28 cellular contexts compared by ENCODE assay signal in the genomic region with DNA sequence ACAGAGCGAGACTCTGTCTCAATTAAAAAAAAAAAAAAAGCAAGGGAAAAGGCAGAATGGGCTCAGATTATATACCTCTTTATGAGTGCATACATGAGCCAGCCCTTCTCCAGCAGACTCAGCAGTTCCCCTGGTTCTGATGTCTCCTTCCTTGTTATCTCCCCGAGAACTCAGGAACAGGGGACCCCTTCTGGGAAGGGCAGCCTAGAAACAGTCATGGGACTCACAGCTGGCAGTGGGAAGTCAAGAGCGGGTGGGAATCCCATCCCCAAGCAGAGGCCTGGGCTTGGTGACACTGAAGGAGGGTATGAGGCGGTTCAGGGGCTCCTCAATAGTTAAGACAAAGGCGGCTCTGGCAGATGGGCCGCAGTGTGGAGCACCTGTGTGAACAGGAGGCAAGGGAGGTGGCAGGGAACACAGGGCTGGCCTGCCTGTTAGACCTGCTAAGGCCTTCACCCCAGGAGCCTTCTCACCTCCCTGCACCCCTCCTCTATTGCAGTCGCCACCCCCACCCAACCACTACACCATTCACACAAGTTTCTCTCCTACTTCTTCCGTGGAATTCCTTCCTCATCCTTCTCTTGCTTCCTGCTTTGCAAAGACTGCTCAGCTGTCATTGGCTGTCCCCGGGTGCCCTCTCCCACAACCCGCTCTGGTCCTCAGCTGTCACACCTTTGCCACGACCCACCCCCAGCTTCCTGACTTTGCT. TPM values are rescaled to one million over a fixed set of nuclear protein-coding genes. Genes with fewer than 3 reads are reported as not detected.
"Had no signal": no experiment of that assay in that cellular context is flagged by ENCODE, and none has a peak within 500 bp of the region (broad histone marks: within the 10 kb centered on the region; RNA-seq: fewer than 3 reads in every experiment).

No MANE protein-coding gene starts in this region.

- H3K36me3 ChIP-seq: colonic mucosa, gastrocnemius medialis, left ventricle myocardium inferior, pancreas, sigmoid colon, stomach, thyroid gland had no signal

- H3K4me3 ChIP-seq: colonic mucosa, gastrocnemius medialis, left ventricle myocardium inferior, lung, mucosa of descending colon, pancreas, psoas muscle, sigmoid colon, stomach, thyroid gland had no signal

- H3K27ac Mint-ChIP-seq: activated CD4-positive, alpha-beta memory T cell treated with anti-CD3 and anti-CD28 coated beads, Interleukin-2, amount 10 ng/mL, durations not matched to agents 7 days and 5 days; activated CD4-positive, alpha-beta T cell treated with anti-CD3 and anti-CD28 coated beads, Interleukin-2, amount 10 ng/mL, durations not matched to agents 7 days and 5 days; activated naive CD4-positive, alpha-beta T cell treated with anti-CD3 and anti-CD28 coated beads, Interleukin-2, amount 50 U/mL, for 24 hours; activated T-cell treated with anti-CD3 and anti-CD28 coated beads, Interleukin-2, amount 50 U/mL, for 24 hours; natural killer cell treated with Interleukin-12 subunit alpha and Interleukin-12 subunit beta and Interleukin-15 and Interleukin-18, amount 100 ng/mL, for 72 hours; stimulated activated naive B cell treated with anti-CD40 and anti-IgM and Interleukin-4, amounts not matched to agents 10 μg/mL and 1 μg/mL and 100 μg/mL, for 72 hours; T-helper 1 cell treated with Interleukin-12 subunit alpha and Interleukin-12 subunit beta and Interleukin-4 antibody, amounts not matched to agents 30 μg/mL and 1 μg/mL, for 36 hours had no signal

- H3K4me1 Mint-ChIP-seq: activated CD4-positive, alpha-beta memory T cell treated with anti-CD3 and anti-CD28 coated beads, Interleukin-2, amount 10 ng/mL, durations not matched to agents 7 days and 5 days; activated CD4-positive, alpha-beta T cell treated with anti-CD3 and anti-CD28 coated beads, Interleukin-2, amount 10 ng/mL, durations not matched to agents 7 days and 5 days; activated naive CD4-positive, alpha-beta T cell treated with anti-CD3 and anti-CD28 coated beads, Interleukin-2, amount 50 U/mL, for 24 hours had no signal

- H3K4me3 Mint-ChIP-seq: activated CD4-positive, alpha-beta memory T cell treated with anti-CD3 and anti-CD28 coated beads, Interleukin-2, amount 10 ng/mL, durations not matched to agents 7 days and 5 days; activated CD4-positive, alpha-beta T cell treated with anti-CD3 and anti-CD28 coated beads, Interleukin-2, amount 10 ng/mL, durations not matched to agents 7 days and 5 days; activated naive CD4-positive, alpha-beta T cell treated with anti-CD3 and anti-CD28 coated beads, Interleukin-2, amount 50 U/mL, for 24 hours; activated T-cell treated with anti-CD3 and anti-CD28 coated beads, Interleukin-2, amount 50 U/mL, for 24 hours; central memory CD8-positive, alpha-beta T cell; natural killer cell treated with Interleukin-12 subunit alpha and Interleukin-12 subunit beta and Interleukin-15 and Interleukin-18, amount 100 ng/mL, for 72 hours; stimulated activated naive B cell treated with anti-CD40 and anti-IgM and Interleukin-4, amounts not matched to agents 10 μg/mL and 1 μg/mL and 100 μg/mL, for 72 hours; T-helper 1 cell treated with Interleukin-12 subunit alpha and Interleukin-12 subunit beta and Interleukin-4 antibody, amounts not matched to agents 30 μg/mL and 1 μg/mL, for 36 hours had no signal

- H3K36me3 Mint-ChIP-seq: natural killer cell treated with Interleukin-12 subunit alpha and Interleukin-12 subunit beta and Interleukin-15 and Interleukin-18, amount 100 ng/mL, for 72 hours had no signal

- H3K4me1 ChIP-seq: colonic mucosa, gastrocnemius medialis, left ventricle myocardium inferior, pancreas, psoas muscle, sigmoid colon, thyroid gland had no signal

- H3K27me3 ChIP-seq: colonic mucosa, gastrocnemius medialis, pancreas, sigmoid colon, thyroid gland had no signal

- DNase-seq: activated CD4-positive, alpha-beta memory T cell treated with anti-CD3 and anti-CD28 coated beads, Interleukin-2, amount 10 ng/mL, durations not matched to agents 7 days and 5 days; activated CD4-positive, alpha-beta T cell treated with anti-CD3 and anti-CD28 coated beads for 1 hour; activated CD4-positive, alpha-beta T cell treated with anti-CD3 and anti-CD28 coated beads, Interleukin-2, amount 10 ng/mL, durations not matched to agents 7 days and 5 days; activated CD8-positive, alpha-beta memory T cell treated with anti-CD3 and anti-CD28 coated beads, Interleukin-2, amount 50 U/mL, for 48 hours; activated T-cell treated with anti-CD3 and anti-CD28 coated beads, Interleukin-2, amount 50 U/mL, for 24 hours; colonic mucosa; effector CD8-positive, alpha-beta T cell; erythroblast; gastrocnemius medialis; glutamatergic neuron; islet precursor cell; left ventricle myocardium inferior; mucosa of descending colon; pancreas; psoas muscle; sigmoid colon; small intestine; stimulated activated CD4-positive, alpha-beta T cell treated with anti-CD3 and anti-CD28 coated beads, Interleukin-4, amount 100 ng/mL, for 24 hours; stimulated activated naive B cell treated with anti-CD40 and anti-IgM and Interleukin-4, amounts not matched to agents 10 μg/mL and 1 μg/mL and 100 μg/mL, for 72 hours; stomach; T-helper 9 cell; thyroid gland had no signal

- H3K9me3 ChIP-seq: colonic mucosa, gastrocnemius medialis, mucosa of descending colon, pancreas, sigmoid colon, thyroid gland had no signal

- H3K9me3 Mint-ChIP-seq: activated naive CD4-positive, alpha-beta T cell treated with anti-CD3 and anti-CD28 coated beads, Interleukin-2, amount 50 U/mL, for 24 hours; activated T-cell treated with anti-CD3 and anti-CD28 coated beads, Interleukin-2, amount 50 U/mL, for 24 hours; central memory CD8-positive, alpha-beta T cell; natural killer cell treated with Interleukin-12 subunit alpha and Interleukin-12 subunit beta and Interleukin-15 and Interleukin-18, amount 100 ng/mL, for 72 hours had no signal

- H3K27ac ChIP-seq: colonic mucosa, gastrocnemius medialis, left ventricle myocardium inferior, pancreas, psoas muscle, sigmoid colon, stomach, thyroid gland had no signal

RNA-seq across cellular contexts. Expression of a gene that starts 29.7 kb away (rescaled TPM):
- total RNA-seq: activated CD4-positive, alpha-beta memory T cell treated with anti-CD3 and anti-CD28 coated beads, Interleukin-2, amount 10 ng/mL, durations not matched to agents 7 days and 5 days; activated CD4-positive, alpha-beta T cell treated with anti-CD3 and anti-CD28 coated beads, Interleukin-2, amount 10 ng/mL, durations not matched to agents 7 days and 5 days; myocyte; natural killer cell treated with Interleukin-12 subunit alpha and Interleukin-12 subunit beta and Interleukin-15 and Interleukin-18, amount 100 ng/mL, for 72 hours had no signal
